ENCODE assay signal across 8 cellular contexts in the genomic region with DNA sequence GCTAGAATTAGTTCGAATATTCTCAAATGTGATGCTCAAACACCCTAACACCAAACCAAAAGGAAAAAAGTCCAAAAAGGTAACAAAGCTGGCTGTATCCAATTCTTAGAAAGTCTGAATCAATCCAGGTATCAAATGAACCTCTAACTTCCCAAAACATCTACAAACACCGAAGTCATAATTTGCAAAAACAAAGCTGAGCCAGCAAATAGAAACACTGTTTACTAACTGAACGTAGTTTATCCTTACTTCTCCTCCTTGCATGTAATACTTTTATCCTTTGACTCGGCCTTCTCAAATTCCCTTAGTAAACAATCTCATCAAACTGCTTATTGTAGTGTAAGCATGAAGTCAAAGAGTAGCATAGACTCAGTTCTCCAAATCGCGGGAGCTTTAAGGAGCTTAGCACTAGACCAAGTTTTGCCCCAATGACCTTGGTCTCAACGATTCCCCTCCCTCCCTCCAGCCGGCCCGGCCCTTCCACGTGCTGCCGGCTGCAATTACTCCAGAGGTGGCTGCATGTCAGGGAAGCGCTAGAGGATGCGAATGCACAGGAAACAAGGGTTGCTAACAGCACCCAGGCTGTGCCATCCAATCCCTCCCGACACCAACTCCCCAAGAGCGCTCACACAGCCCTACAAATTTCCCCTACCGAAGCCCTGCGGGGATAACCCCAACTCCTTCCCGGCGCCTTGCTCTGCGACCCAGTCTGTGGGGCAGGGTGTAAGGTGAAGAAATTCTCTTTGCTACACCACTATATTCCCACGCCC. TPM values are rescaled to one million over a fixed set of nuclear protein-coding genes. Genes with fewer than 3 reads are reported as not detected.
A peak's percentile ranks its signal among the peaks of the same experiment; 100 is the strongest.
DNase-seq lines count a peak whose midpoint lies in the region; ATAC-seq and TF ChIP-seq lines count a peak whose summit lies in the region.

No MANE protein-coding gene starts in this region.

- TSS peak; percentile 44 for BruUV-seq in mammary epithelial cell (replicated peaks; lab: Mats Ljungman, UMichigan)

- H3K36me3 ChIP-seq in mammary epithelial cell (ENCODE audit: insufficient read depth, low read length), result peaks cover 2% of the 10 kb centered on the region

- H3K27ac ChIP-seq in HL-60 (replicated peaks) (peak overlapping the region; percentile 94), mammary epithelial cell (ENCODE audit: insufficient read depth, low read depth, low read length) (peak overlapping the region; percentile 87)

- TF ChIP-seq CTCF in HL-60 (IDR thresholded peaks at IDR 0.05; ENCODE audit: insufficient read depth, low read length), result no peak
- no peak for TF ChIP-seq CTCF in mammary epithelial cell (conservative IDR thresholded peaks at IDR 0.05 in 1 of 2, IDR thresholded peaks at IDR 0.05 in 1 of 2; ENCODE audit: extremely low read depth in 1 of 2, insufficient read depth in 1 of 2, low read depth in 1 of 2, low read length in 2 of 2)

- CTCF ChIA-PET in mammary epithelial cell (lab: Charles Lee; ENCODE audit: low non-redundant PET), result no interaction called here

- peaks cover 57% of the 10 kb centered on the region for H3K79me2 ChIP-seq in mammary epithelial cell (ENCODE audit: insufficient read depth, low read length)

- H3K4me1 ChIP-seq in mammary epithelial cell (ENCODE audit: insufficient read depth, low read length), result peaks cover 6% of the 10 kb centered on the region

- H2AFZ ChIP-seq in mammary epithelial cell (ENCODE audit: low read depth, low read length), result peak overlapping the region; percentile 98

- H3K9ac ChIP-seq in mammary epithelial cell (ENCODE audit: insufficient read depth, low read length), result peak overlapping the region; percentile 91

- peak; percentile 71 for DNase-seq in ELF-1 (ENCODE audit: low read depth, low spot score)
- DNase-seq in HL-60 (ENCODE audit: low read depth in 1 of 2, low spot score in 1 of 2), result peak; percentile 38 to 70
- peak; percentile 5 for DNase-seq in SIG-M5 (lab: John Stamatoyannopoulos, UW)
- DNase-seq in mammary epithelial cell, result peak; percentile 49
- peak; percentile 55 for DNase-seq in kidney tubule cell (ENCODE audit: low spot score)
- DNase-seq in stimulated activated CD4-positive, alpha-beta T cell treated with anti-CD3 and anti-CD28 coated beads, Interleukin-4, amount 100 ng/mL, for 1 hour, result peak; percentile 28
- no peak for DNase-seq in H4 (ENCODE audit: low spot score)

- H3K4me2 ChIP-seq in mammary epithelial cell (ENCODE audit: insufficient read depth, low read depth, low read length), result peak overlapping the region; percentile 93

- H3K27me3 ChIP-seq in HL-60 (ENCODE audit: insufficient read depth, poor library complexity, severe bottlenecking) (no peaks in the 10 kb centered on the region), mammary epithelial cell (ENCODE audit: insufficient read depth, low read length) (no peaks in the 10 kb centered on the region)

- H3K4me3 ChIP-seq in HL-60 (replicated peaks; ENCODE audit: insufficient read depth, low read length) (peak overlapping the region; percentile 97), mammary epithelial cell (replicated peaks in 1 of 3; ENCODE audit: insufficient read depth in 1 of 3, low read depth in 2 of 3, low read length in 3 of 3) (peak overlapping the region; percentile 90 to 97 (median 97))

- in situ Hi-C loops in mammary epithelial cell (cut with MboI; ENCODE audit: low sequenced_read_pairs in 2 of 2), result loop anchor here (25.0 kb wide), 1 partner anchor 715 kb away; a partner anchor contains a TSS

- H3K9me3 ChIP-seq in mammary epithelial cell (replicated peaks; ENCODE audit: insufficient read depth, low read length), result no peaks in the 10 kb centered on the region

- WGBS in mammary epithelial cell (ENCODE audit: low coverage, missing lambda C conversion rate), result 2% methylated on average over 17 of the region's 21 CpGs

- dilution Hi-C loops in mammary epithelial cell (cut with HindIII; ENCODE audit: low sequenced_read_pairs), result no loop called here

- no peaks in the 10 kb centered on the region for H4K20me1 ChIP-seq in mammary epithelial cell (ENCODE audit: insufficient read depth, low read length)

- peak; percentile 26 for ATAC-seq in GM21381 (IDR thresholded peaks at IDR 0.05; ENCODE audit: unreplicated experiment)

- intact Hi-C loops in mammary epithelial cell (cut with micrococcal nuclease), result no loop called here

RNA-seq across cellular contexts. Expression of a gene that starts 0.7 kb away (rescaled TPM):
- total RNA-seq in mammary epithelial cell, result 10 to 100 TPM; 18.1 to 23.7 TPM
- polyA plus RNA-seq in mammary epithelial cell, result 8.3 TPM
- 21.9 TPM for polyA minus RNA-seq in mammary epithelial cell
- total RNA-seq in H4 (2014; rRNA removed; shearing (Covaris generic)), result 8.3 and 10.4 TPM in 2 replicates
